Comparison of ENCODE assay signal across 8 cellular contexts in the genomic region with DNA sequence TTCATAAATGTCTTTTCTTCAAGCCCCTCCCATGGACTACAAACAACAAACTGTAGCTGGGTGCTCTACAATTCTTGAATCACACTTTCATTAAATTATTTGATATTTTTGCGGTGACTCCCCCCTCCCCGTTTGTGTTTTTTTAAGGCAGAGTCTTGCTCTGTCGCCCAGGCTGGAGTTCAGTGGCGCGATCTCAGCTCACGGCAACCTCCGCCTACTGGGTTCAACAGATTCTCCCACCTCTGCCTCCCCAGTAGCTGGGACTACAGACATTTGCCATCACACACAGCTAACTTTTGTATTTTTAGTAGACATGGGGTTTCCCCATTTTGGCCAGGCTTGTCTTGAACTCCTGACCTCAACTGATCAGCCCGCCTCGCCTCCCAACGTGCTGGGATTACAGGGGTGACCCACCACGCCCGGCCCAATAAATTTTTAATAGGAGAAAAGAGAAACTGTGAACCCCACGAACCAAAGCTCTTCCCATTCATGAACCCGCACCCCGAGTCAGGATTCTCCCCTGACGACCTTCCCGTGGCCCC. TPM values are rescaled to one million over a fixed set of nuclear protein-coding genes. Genes with fewer than 3 reads are reported as not detected.
DNase-seq lines count a peak whose midpoint lies in the region; ATAC-seq and TF ChIP-seq lines count a peak whose summit lies in the region.

No MANE protein-coding gene starts in this region.

- H3K79me2 ChIP-seq in GM23248 (ENCODE audit: insufficient read depth), result peaks cover 54% of the 10 kb centered on the region

- DNase-seq in GM23248, result peak; percentile 1
- DNase-seq in foreskin keratinocyte, result no peak
- no peak for DNase-seq in spleen
- no peak for DNase-seq in NCI-H510A (lab: John Stamatoyannopoulos, UW)
- no peak for DNase-seq in kidney tubule cell (ENCODE audit: low spot score)
- DNase-seq in NCI-H2196 (lab: John Stamatoyannopoulos, UW; ENCODE audit: unreplicated experiment), result no peak

- no peak for TF ChIP-seq CTCF in WI38 (IDR thresholded peaks at IDR 0.05; ENCODE audit: low read depth, low read length)
- no peak for TF ChIP-seq CTCF in foreskin keratinocyte (conservative IDR thresholded peaks at IDR 0.05)
- no peak for TF ChIP-seq CTCF in spleen (IDR thresholded peaks at IDR 0.05 in 8 of 11, conservative IDR thresholded peaks at IDR 0.05 in 3 of 11)

- H3K9me2 ChIP-seq in GM23248 (ENCODE audit: insufficient read depth), result no peaks in the 10 kb centered on the region

- H3K27ac ChIP-seq in GM23248 (peak overlapping the region; percentile 92), foreskin keratinocyte (peak overlapping the region; percentile 74), spleen (peak overlapping the region; percentile 94 to 98 (median 96))

- H2AFZ ChIP-seq in GM23248, result peak overlapping the region; percentile 95

- H3K27me3 ChIP-seq in GM23248 (replicated peaks; ENCODE audit: insufficient read depth) (no peaks in the 10 kb centered on the region), foreskin keratinocyte (no peaks in the 10 kb centered on the region), spleen (replicated peaks in 1 of 7) (no peaks in the 10 kb centered on the region)

- no peak for TF ChIP-seq POLR2A in spleen (IDR thresholded peaks at IDR 0.05)

- H3K4me1 ChIP-seq in GM23248 (ENCODE audit: insufficient read depth) (no peaks in the 10 kb centered on the region), foreskin keratinocyte (no peaks in the 10 kb centered on the region), spleen (peaks cover 14 to 62% (median 45%) of the 10 kb centered on the region in 6 donors)

- peaks cover 4% of the 10 kb centered on the region; the same call in 1 of the 2 replicates for H3F3A ChIP-seq in GM23248 (ENCODE audit: insufficient read depth)

- H3K36me3 ChIP-seq in GM23248 (ENCODE audit: low read depth), result peaks cover 6% of the 10 kb centered on the region; the same call in 1 of the 2 replicates
- H3K36me3 ChIP-seq in spleen, result peaks cover 0 to 43% (median 3%) of the 10 kb centered on the region in 6 donors

- no peaks in the 10 kb centered on the region for H4K20me1 ChIP-seq in GM23248 (ENCODE audit: insufficient read depth)

- intact Hi-C loops in spleen (cut with DNase I; ENCODE audit: low total_unique reads), result no loop called here

- ATAC-seq in foreskin keratinocyte (no peak), GM21390 (IDR thresholded peaks at IDR 0.05; ENCODE audit: unreplicated experiment) (no peak)

- in situ Hi-C loops in GM23248 (cut with MboI), result no loop called here

- WGBS in GM23248 (ENCODE audit: low coverage in 1 of 2, low lambda C conversion rate in 2 of 2, missing lambda C conversion rate in 2 of 2), 2 experiments, result 4 to 7% methylated on average over 17 of the region's 17 CpGs
- WGBS in spleen, 5 donors, result 9 to 32% (median 18%) methylated on average over 17 of the region's 17 CpGs

- H3K9ac ChIP-seq in GM23248, result peak overlapping the region; percentile 91

- H3K4me2 ChIP-seq in GM23248 (ENCODE audit: unreplicated experiment), result peak overlapping the region; percentile 74

- no peaks in the 10 kb centered on the region for H3K9me3 ChIP-seq in GM23248 (ENCODE audit: low read depth)
- H3K9me3 ChIP-seq in spleen, result peaks cover 0 to 80% (median 51%) of the 10 kb centered on the region in 8 donors

- peak overlapping the region; percentile 86 for H3K4me3 ChIP-seq in GM23248
- H3K4me3 ChIP-seq in WI38 (ENCODE audit: low read depth, low read length), result peak overlapping the region; percentile 90
- peak overlapping the region; percentile 47 to 80 (median 70) for H3K4me3 ChIP-seq in spleen

RNA-seq across cellular contexts. Expression of a gene that starts 0.7 kb away (rescaled TPM):
- 11.8 and 20.0 TPM in 2 replicates for total RNA-seq in GM23248 (2014; rRNA removed; shearing (Covaris generic))
- polyA plus RNA-seq in GM23248 (2016; fragmentation: Nextera tagmentation; extraction: Ambion mirVana), result 13.2 and 13.3 TPM in 2 replicates
- total RNA-seq in foreskin keratinocyte, result 8.2 and 9.7 TPM in 2 replicates
- 1.9 and 3.2 TPM in 2 replicates for polyA plus RNA-seq in foreskin keratinocyte
- total RNA-seq in spleen, result 100 to 1,000 TPM in 2 of 7 donors, 10 to 100 TPM in 5; 38.8 to 114 (median 42.1) TPM
- polyA plus RNA-seq in spleen, result 10 to 100 TPM in 1 of 3 donors, 1 to 10 TPM in 2; 6.3 to 10.4 (median 9.0) TPM

RNA-seq across cellular contexts. Expression of a gene that starts 44.8 kb away (rescaled TPM):
- 2.0 and 2.1 TPM in 2 replicates for total RNA-seq in GM23248 (2014; rRNA removed; shearing (Covaris generic))
- polyA plus RNA-seq in GM23248 (2016; fragmentation: Nextera tagmentation; extraction: Ambion mirVana) (2.9 and 3.2 TPM in 2 replicates), foreskin keratinocyte (0.92 and 1.2 TPM in 2 replicates), spleen (1 to 10 TPM; 4.0 to 6.8 (median 5.9) TPM)
- total RNA-seq in foreskin keratinocyte (3.3 and 4.7 TPM in 2 replicates), spleen (10 to 100 TPM in 6 of 7 donors, 1 to 10 TPM in 1; 9.8 to 34.8 (median 17.1) TPM)
